ENCODE assay signal across 1 cellular context in genomic region chr13:27923794-27924528, GRCh38.
TF ChIP-seq lines count a peak whose summit lies in the region.

No MANE protein-coding gene starts in this region.

TF ChIP-seq in H1, 55 proteins besides CTCF, POLR2A, EP300 and RAD21:
- TF ChIP-seq EZH2 (IDR thresholded peaks at IDR 0.05; ENCODE audit: low read depth, low read length, severe bottlenecking) = peak; percentile 99
- no peak for TF ChIP-seq MAFK (IDR thresholded peaks at IDR 0.05; ENCODE audit: low read depth, low read length)
- TF ChIP-seq SUZ12 (IDR thresholded peaks at IDR 0.05; ENCODE audit: low read length) = peak; percentile 98
- TF ChIP-seq CTBP2 (IDR thresholded peaks at IDR 0.05; ENCODE audit: borderline replicate concordance, insufficient read depth, insufficient read length, low read length) = no peak
- peak; percentile 92 for TF ChIP-seq RNF2 (IDR thresholded peaks at IDR 0.05; ENCODE audit: borderline replicate concordance, low read depth, low read length, missing control alignments, poor library complexity, severe bottlenecking)
